In the genomic region with DNA sequence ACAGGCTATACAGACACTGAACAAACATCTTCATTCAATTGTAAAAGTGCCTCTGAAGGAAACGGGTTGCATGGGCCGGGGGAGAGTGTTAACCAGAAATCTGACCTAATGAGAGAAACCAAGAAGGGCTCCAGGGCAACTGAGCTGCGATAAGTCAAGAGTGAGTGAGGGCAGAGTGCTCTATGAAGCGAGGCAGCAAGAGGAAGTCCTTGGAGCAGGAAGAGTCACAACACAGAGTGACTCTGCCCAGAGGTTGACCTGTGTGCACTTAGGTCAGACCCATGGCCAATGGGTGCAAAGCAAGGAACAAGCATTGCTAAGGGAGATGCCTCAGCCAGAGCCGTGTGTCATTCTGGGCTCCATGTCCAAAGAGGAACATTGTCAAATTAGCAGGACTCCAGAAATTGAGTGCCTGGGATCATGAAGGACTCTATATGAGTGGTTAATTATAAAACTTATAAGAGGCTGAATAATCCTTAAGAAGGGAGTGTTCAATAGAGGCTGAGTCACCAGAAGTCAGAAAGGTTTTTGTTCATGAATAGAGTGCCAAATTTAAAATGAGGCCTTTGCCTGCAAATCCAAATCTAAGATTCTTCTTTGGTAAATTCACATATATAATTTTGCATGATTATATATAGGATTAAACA, we compare ENCODE assay signal across 19 cellular contexts.
"Had no signal": no experiment of that assay in that cellular context is flagged by ENCODE, and none has a peak within 500 bp of the region (broad histone marks: within the 10 kb centered on the region; RNA-seq: fewer than 3 reads in every experiment).

No MANE protein-coding gene starts in this region.

- H3K27ac ChIP-seq: dorsolateral prefrontal cortex, gastroesophageal sphincter, sigmoid colon, skin epidermis, suprapubic skin, thyroid gland, uterus had no signal

- ATAC-seq: gastroesophageal sphincter; left ventricle myocardium superior; naive thymus-derived CD4-positive, alpha-beta T cell; stimulated activated naive CD8-positive, alpha-beta T cell treated with anti-CD3 and anti-CD28 coated beads, Interleukin-15, Interleukin-2, amounts not matched to agents 100 U/mL and 50 U/mL, for 24 hours had no signal

- H3K36me3 ChIP-seq: gastroesophageal sphincter, sigmoid colon, suprapubic skin, thyroid gland, uterus had no signal

- H3K4me3 ChIP-seq: dorsolateral prefrontal cortex, gastroesophageal sphincter, sigmoid colon, skin epidermis, suprapubic skin, thyroid gland, uterus had no signal

- H3K9me3 ChIP-seq: gastroesophageal sphincter, sigmoid colon, suprapubic skin, thyroid gland, uterus had no signal

- H3K36me3 Mint-ChIP-seq: naive thymus-derived CD4-positive, alpha-beta T cell; type B pancreatic cell had no signal

- DNase-seq: cortex of kidney; dorsolateral prefrontal cortex; effector CD8-positive, alpha-beta T cell; glutamatergic neuron; islet precursor cell; left ventricle myocardium superior; mammary epithelial cell; naive thymus-derived CD4-positive, alpha-beta T cell; sigmoid colon; stimulated activated CD4-positive, alpha-beta T cell treated with anti-CD3 and anti-CD28 coated beads, Interleukin-2, amount 100 ng/mL, for 24 hours; stimulated activated CD4-positive, alpha-beta T cell treated with anti-CD3 and anti-CD28 coated beads, Interleukin-4, amount 100 ng/mL, for 4 hours; stimulated activated naive CD8-positive, alpha-beta T cell treated with anti-CD3 and anti-CD28 coated beads, Interleukin-15, Interleukin-2, amounts not matched to agents 100 U/mL and 50 U/mL, for 24 hours; thyroid gland; uterus had no signal

- H3K27ac Mint-ChIP-seq: naive thymus-derived CD4-positive, alpha-beta T cell; type B pancreatic cell had no signal

- H3K4me3 Mint-ChIP-seq: naive thymus-derived CD4-positive, alpha-beta T cell; neural crest cell; type B pancreatic cell had no signal

- H3K9me3 Mint-ChIP-seq: neural crest cell had no signal

- H3K4me1 ChIP-seq: gastroesophageal sphincter, sigmoid colon, suprapubic skin, thyroid gland, uterus had no signal

- H3K27me3 ChIP-seq: gastroesophageal sphincter, sigmoid colon, suprapubic skin, thyroid gland, uterus had no signal
